In genomic region chr11:126346586-126346940, GRCh38 we compare ENCODE assay signal across 11 cellular contexts. TPM values are rescaled to one million over a fixed set of nuclear protein-coding genes. Genes with fewer than 3 reads are reported as not detected.
A peak's percentile ranks its signal among the peaks of the same experiment; 100 is the strongest.
DNase-seq lines count a peak whose midpoint lies in the region; ATAC-seq and TF ChIP-seq lines count a peak whose summit lies in the region.
"Had no signal": no experiment of that assay in that cellular context is flagged by ENCODE, and none has a peak within 500 bp of the region (broad histone marks: within the 10 kb centered on the region; RNA-seq: fewer than 3 reads in every experiment).

No MANE protein-coding gene starts in this region.

- H3K9me3 ChIP-seq in left lung (no peaks in the 10 kb centered on the region), tibial nerve (no peaks in the 10 kb centered on the region)

- DNase-seq in activated naive CD4-positive, alpha-beta T cell treated with anti-CD3 and anti-CD28 coated beads, Interleukin-2, amount 10 ng/mL, durations not matched to agents 7 days and 5 days = no peak
- DNase-seq in activated naive CD4-positive, alpha-beta T cell treated with anti-CD3 and anti-CD28 coated beads, Interleukin-2, amount 50 U/mL, for 16 hours = no peak
- no peak for DNase-seq in activated naive CD8-positive, alpha-beta T cell treated with anti-CD3 and anti-CD28 coated beads for 36 hours
- DNase-seq in left lung (no peak), tibial nerve (ENCODE audit: low spot score in 2 of 2) (no peak), lower leg skin (ENCODE audit: low spot score in 2 of 2) (no peak)
- no peak for DNase-seq in activated CD4-positive, CD25-positive, alpha-beta regulatory T cell (lab: John Stamatoyannopoulos, UW)
- DNase-seq: amniotic stem cell; CD4-positive, alpha-beta memory T cell; HCEC 1CT had no signal

- H3K27ac ChIP-seq in left lung = peak overlapping the region; percentile 63 to 82
- peak overlapping the region; percentile 38 to 74 (median 55) for H3K27ac ChIP-seq in tibial nerve

- H3K9me3 Mint-ChIP-seq in activated naive CD4-positive, alpha-beta T cell treated with anti-CD3 and anti-CD28 coated beads, Interleukin-2, amount 10 ng/mL, durations not matched to agents 7 days and 5 days = no peaks in the 10 kb centered on the region
- H3K9me3 Mint-ChIP-seq in activated naive CD8-positive, alpha-beta T cell treated with anti-CD3 and anti-CD28 coated beads for 36 hours = no peaks in the 10 kb centered on the region
- H3K9me3 Mint-ChIP-seq: CD4-positive, alpha-beta memory T cell had no signal

- TF ChIP-seq CTCF in left lung (IDR thresholded peaks at IDR 0.05) (no peak), tibial nerve (IDR thresholded peaks at IDR 0.05) (no peak), lower leg skin (IDR thresholded peaks at IDR 0.05) (no peak)

- intact Hi-C loops in left lung (cut with DNase I) = no loop called here
- intact Hi-C loops in lower leg skin (cut with DNase I; ENCODE audit: low total_unique reads) = no loop called here

- CTCF ChIA-PET in activated naive CD4-positive, alpha-beta T cell treated with anti-CD3 and anti-CD28 coated beads, Interleukin-2, amount 10 ng/mL, durations not matched to agents 7 days and 5 days (lab: Charles Lee) = no interaction called here

- peaks cover 26% of the 10 kb centered on the region for H3K4me1 Mint-ChIP-seq in activated naive CD4-positive, alpha-beta T cell treated with anti-CD3 and anti-CD28 coated beads, Interleukin-2, amount 10 ng/mL, durations not matched to agents 7 days and 5 days
- H3K4me1 Mint-ChIP-seq in activated naive CD8-positive, alpha-beta T cell treated with anti-CD3 and anti-CD28 coated beads for 36 hours = peaks cover 11% of the 10 kb centered on the region

- H3K27me3 ChIP-seq in left lung (no peaks in the 10 kb centered on the region), tibial nerve (no peaks in the 10 kb centered on the region)

- H3K36me3 ChIP-seq in left lung (peaks cover 3 to 34% of the 10 kb centered on the region in 2 donors), tibial nerve (peaks cover 0 to 60% (median 0%) of the 10 kb centered on the region in 3 donors)

- no peak overlapping the region for H3K4me3 Mint-ChIP-seq in activated naive CD4-positive, alpha-beta T cell treated with anti-CD3 and anti-CD28 coated beads, Interleukin-2, amount 10 ng/mL, durations not matched to agents 7 days and 5 days
- no peak overlapping the region for H3K4me3 Mint-ChIP-seq in activated naive CD8-positive, alpha-beta T cell treated with anti-CD3 and anti-CD28 coated beads for 36 hours
- H3K4me3 Mint-ChIP-seq: CD4-positive, alpha-beta memory T cell had no signal

- no peak for ATAC-seq in left lung
- ATAC-seq in GM21786 (IDR thresholded peaks at IDR 0.05; ENCODE audit: unreplicated experiment) = no peak

- TF ChIP-seq EP300 in tibial nerve (IDR thresholded peaks at IDR 0.05) = no peak

- H3K27ac Mint-ChIP-seq in activated naive CD4-positive, alpha-beta T cell treated with anti-CD3 and anti-CD28 coated beads, Interleukin-2, amount 10 ng/mL, durations not matched to agents 7 days and 5 days = peak overlapping the region; percentile 63
- H3K27ac Mint-ChIP-seq in activated naive CD8-positive, alpha-beta T cell treated with anti-CD3 and anti-CD28 coated beads for 36 hours = peak overlapping the region; percentile 50

- 70 to 87% methylated on average over 1 of the region's 1 CpG for WGBS in tibial nerve, 2 donors
- WGBS in lower leg skin, 2 donors = 82 to 89% methylated on average over 1 of the region's 1 CpG

- H3K36me3 Mint-ChIP-seq in activated naive CD4-positive, alpha-beta T cell treated with anti-CD3 and anti-CD28 coated beads, Interleukin-2, amount 10 ng/mL, durations not matched to agents 7 days and 5 days = peaks cover 32% of the 10 kb centered on the region
- peaks cover 4% of the 10 kb centered on the region for H3K36me3 Mint-ChIP-seq in activated naive CD8-positive, alpha-beta T cell treated with anti-CD3 and anti-CD28 coated beads for 36 hours

- H3K4me1 ChIP-seq in left lung (peaks cover 4 to 55% of the 10 kb centered on the region in 2 donors), tibial nerve (peaks cover 0 to 59% (median 12%) of the 10 kb centered on the region in 4 donors)

- no peak for TF ChIP-seq POLR2A in tibial nerve (IDR thresholded peaks at IDR 0.05)
- TF ChIP-seq POLR2A in lower leg skin (IDR thresholded peaks at IDR 0.05) = no peak

- H3K4me3 ChIP-seq in left lung (no peak overlapping the region), tibial nerve (no peak overlapping the region), lower leg skin (ENCODE audit: low read depth, poor library complexity, severe bottlenecking) (no peak overlapping the region)

- no peaks in the 10 kb centered on the region for H3K27me3 Mint-ChIP-seq in activated naive CD4-positive, alpha-beta T cell treated with anti-CD3 and anti-CD28 coated beads, Interleukin-2, amount 10 ng/mL, durations not matched to agents 7 days and 5 days
- H3K27me3 Mint-ChIP-seq in activated naive CD8-positive, alpha-beta T cell treated with anti-CD3 and anti-CD28 coated beads for 36 hours = no peaks in the 10 kb centered on the region
- H3K27me3 Mint-ChIP-seq: CD4-positive, alpha-beta memory T cell had no signal

RNA-seq across cellular contexts. Expression of gene ST3GAL4, which starts 8.9 kb away (rescaled TPM):
- total RNA-seq in activated naive CD8-positive, alpha-beta T cell treated with anti-CD3 and anti-CD28 coated beads for 36 hours = 10 to 100 TPM; 10.6 to 11.8 TPM
- 10 to 100 TPM; 33.1 to 35.9 TPM for total RNA-seq in left lung
- 100 to 1,000 TPM in 2 of 4 donors, 10 to 100 TPM in 2; 68.1 to 162 (median 122) TPM for total RNA-seq in tibial nerve
- total RNA-seq in lower leg skin = 10 to 100 TPM; 12.6 to 27.0 (median 17.1) TPM

RNA-seq across cellular contexts. Expression of gene DCPS, which starts 42.7 kb away (rescaled TPM):
- 10 to 100 TPM; 29.1 to 29.3 TPM for total RNA-seq in activated naive CD8-positive, alpha-beta T cell treated with anti-CD3 and anti-CD28 coated beads for 36 hours
- total RNA-seq in left lung = 10 to 100 TPM; 16.4 to 18.0 TPM
- 10 to 100 TPM in 2 of 4 donors, 1 to 10 TPM in 2; 7.1 to 16.4 (median 11.9) TPM for total RNA-seq in tibial nerve
- 10 to 100 TPM; 15.1 to 23.4 (median 16.7) TPM for total RNA-seq in lower leg skin
